ENCODE assay signal across 21 cellular contexts in genomic region chr13:46315036-46315435, GRCh38.
"Had no signal": no experiment of that assay in that cellular context is flagged by ENCODE, and none has a peak within 500 bp of the region (broad histone marks: within the 10 kb centered on the region; RNA-seq: fewer than 3 reads in every experiment).

No MANE protein-coding gene starts in this region.

- H3K4me3 ChIP-seq: cardiac muscle cell had no signal

- H3K36me3 ChIP-seq: brain microvascular endothelial cell, cardiac muscle cell had no signal

- H3K27ac Mint-ChIP-seq: activated B cell treated with CpG ODN at 0.5 μM for 24 hours; activated CD4-positive, alpha-beta memory T cell treated with anti-CD3 and anti-CD28 coated beads, Interleukin-2, amount 10 ng/mL, durations not matched to agents 7 days and 5 days; activated naive CD8-positive, alpha-beta T cell treated with anti-CD3 and anti-CD28 coated beads for 36 hours; T-helper 1 cell treated with Interleukin-12 subunit alpha and Interleukin-12 subunit beta and Interleukin-4 antibody, amounts not matched to agents 30 μg/mL and 1 μg/mL, for 36 hours had no signal

- H3K9me3 Mint-ChIP-seq: activated B cell treated with CpG ODN at 0.5 μM for 24 hours; activated CD4-positive, alpha-beta memory T cell treated with anti-CD3 and anti-CD28 coated beads, Interleukin-2, amount 10 ng/mL, durations not matched to agents 7 days and 5 days; activated T-cell treated with anti-CD3 and anti-CD28 coated beads, Interleukin-2, amount 50 U/mL, for 24 hours had no signal

- ATAC-seq: PC-3 had no signal

- H3K27ac ChIP-seq: brain microvascular endothelial cell, cardiac muscle cell had no signal

- DNase-seq: activated B cell treated with CpG ODN at 0.5 μM for 24 hours; activated CD4-positive, alpha-beta memory T cell treated with anti-CD3 and anti-CD28 coated beads, Interleukin-2, amount 10 ng/mL, durations not matched to agents 7 days and 5 days; activated CD4-positive, alpha-beta T cell treated with anti-CD3 and anti-CD28 coated beads for 1 hour; activated CD4-positive, alpha-beta T cell treated with anti-CD3 and anti-CD28 coated beads, Interleukin-2, amount 50 U/mL, for 1 hour; activated CD8-positive, alpha-beta memory T cell treated with anti-CD3 and anti-CD28 coated beads, Interleukin-2, amount 50 U/mL, for 4 hours; activated effector memory CD4-positive, alpha-beta T cell treated with anti-CD3 and anti-CD28 coated beads, Interleukin-2, amount 50 U/mL, for 16 hours; activated naive CD4-positive, alpha-beta T cell treated with Interleukin-2 at 50 U/mL for 16 hours; activated naive CD8-positive, alpha-beta T cell treated with anti-CD3 and anti-CD28 coated beads for 36 hours; activated T-cell treated with anti-CD3 and anti-CD28 coated beads, Interleukin-2, amount 50 U/mL, for 24 hours; brain microvascular endothelial cell; Karpas-422; NCI-H1105 treated with DMSO at 0.1 percent for 48 hours; NCI-H1436 treated with DMSO at 0.1 percent for 48 hours; NCI-H187; NCI-H2081; NCI-H446; NCI-H524; PC-3; SHP77 treated with DMSO at 0.1 percent for 48 hours had no signal

- H3K4me3 Mint-ChIP-seq: activated B cell treated with CpG ODN at 0.5 μM for 24 hours; activated CD4-positive, alpha-beta memory T cell treated with anti-CD3 and anti-CD28 coated beads, Interleukin-2, amount 10 ng/mL, durations not matched to agents 7 days and 5 days; activated naive CD8-positive, alpha-beta T cell treated with anti-CD3 and anti-CD28 coated beads for 36 hours; activated T-cell treated with anti-CD3 and anti-CD28 coated beads, Interleukin-2, amount 50 U/mL, for 24 hours; T-helper 1 cell treated with Interleukin-12 subunit alpha and Interleukin-12 subunit beta and Interleukin-4 antibody, amounts not matched to agents 30 μg/mL and 1 μg/mL, for 36 hours had no signal

- H3K27me3 ChIP-seq: cardiac muscle cell had no signal

- H3K27me3 Mint-ChIP-seq: activated B cell treated with CpG ODN at 0.5 μM for 24 hours; activated CD4-positive, alpha-beta memory T cell treated with anti-CD3 and anti-CD28 coated beads, Interleukin-2, amount 10 ng/mL, durations not matched to agents 7 days and 5 days; activated naive CD8-positive, alpha-beta T cell treated with anti-CD3 and anti-CD28 coated beads for 36 hours; activated T-cell treated with anti-CD3 and anti-CD28 coated beads, Interleukin-2, amount 50 U/mL, for 24 hours had no signal
